ENCODE assay signal across 1 cellular context in genomic region chr7:27172388-27172774, GRCh38.
TF ChIP-seq lines count a peak whose summit lies in the region.

No MANE protein-coding gene starts in this region.

TF ChIP-seq in HCT116, 20 proteins besides CTCF, POLR2A, EP300 and RAD21 (continued from another document):
- TF ChIP-seq REST (IDR thresholded peaks at IDR 0.05; ENCODE audit: low read depth): no peak
- no peak for TF ChIP-seq JUND (IDR thresholded peaks at IDR 0.05)
- TF ChIP-seq POLR2AphosphoS5 (IDR thresholded peaks at IDR 0.05; ENCODE audit: low read depth, low read length): no peak
- TF ChIP-seq FOSL1 (IDR thresholded peaks at IDR 0.05; ENCODE audit: low read depth): no peak
- no peak for TF ChIP-seq ZFX (IDR thresholded peaks at IDR 0.05)
- TF ChIP-seq, protein P1, sequence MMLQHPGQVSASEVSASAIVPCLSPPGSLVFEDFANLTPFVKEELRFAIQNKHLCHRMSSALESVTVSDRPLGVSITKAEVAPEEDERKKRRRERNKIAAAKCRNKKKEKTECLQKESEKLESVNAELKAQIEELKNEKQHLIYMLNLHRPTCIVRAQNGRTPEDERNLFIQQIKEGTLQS (IDR thresholded peaks at IDR 0.05): no peak
- no peak for TF ChIP-seq SP1 (IDR thresholded peaks at IDR 0.05; ENCODE audit: low read depth)
TF ChIP-seq in HCT116: peak in this region for 0.
